In genomic region chr20:45944151-45944964, GRCh38 we compare ENCODE assay signal across 1 cellular context.
A peak's percentile ranks its signal among the peaks of the same experiment; 100 is the strongest.
TF ChIP-seq lines count a peak whose summit lies in the region.

No MANE protein-coding gene starts in this region.

TF ChIP-seq in GM12878, 131 proteins besides CTCF, POLR2A, EP300 and RAD21:
- TF ChIP-seq RAD51 (IDR thresholded peaks at IDR 0.05) (no peak), BCL3 (IDR thresholded peaks at IDR 0.05; ENCODE audit: borderline replicate concordance, insufficient read depth, low read depth, low read length, poor library complexity, severe bottlenecking) (peak; percentile 72)
